Comparison of ENCODE assay signal across 24 cellular contexts in genomic region chr1:24121406-24121805, GRCh38. TPM values are rescaled to one million over a fixed set of nuclear protein-coding genes. Genes with fewer than 3 reads are reported as not detected.
DNase-seq lines count a peak whose midpoint lies in the region; ATAC-seq, FAIRE-seq and TF ChIP-seq lines count a peak whose summit lies in the region.
"Had no signal": no experiment of that assay in that cellular context is flagged by ENCODE, and none has a peak within 500 bp of the region (broad histone marks: within the 10 kb centered on the region; RNA-seq: fewer than 3 reads in every experiment).

No MANE protein-coding gene starts in this region.

- TF ChIP-seq CTCF in left ventricle myocardium inferior (IDR thresholded peaks at IDR 0.05; ENCODE audit: borderline replicate concordance), result no peak
- TF ChIP-seq CTCF in lower lobe of right lung (IDR thresholded peaks at IDR 0.05), result no peak

- H3K36me3 ChIP-seq in left ventricle myocardium inferior (no peaks in the 10 kb centered on the region), lower lobe of right lung (no peaks in the 10 kb centered on the region), small intestine (ENCODE audit: control insufficient read depth in 2 of 2, insufficient read depth in 2 of 2, low read length in 2 of 2) (peaks cover 2 to 9% of the 10 kb centered on the region in 2 donors)
- H3K36me3 ChIP-seq: BLaER1 treated with 17β-estradiol and CSF1 and Interleukin-3, amounts not matched to agents 10 nM and 100 nM; HAP-1 had no signal

- ATAC-seq in left ventricle myocardium superior (no peak), lower lobe of right lung (no peak), GM21423 (IDR thresholded peaks at IDR 0.05; ENCODE audit: unreplicated experiment) (no peak)
- ATAC-seq: CD8-positive, alpha-beta T cell; GM12878 had no signal

- no peak for FAIRE-seq in small intestine (lab: Jason Lieb, UNC)
- FAIRE-seq: GM12878, HepG2 had no signal

- H3K27ac ChIP-seq in left ventricle myocardium inferior (replicated peaks), result peak overlapping the region; percentile 91
- no peak overlapping the region for H3K27ac ChIP-seq in lower lobe of right lung
- peak overlapping the region; percentile 66 to 88 for H3K27ac ChIP-seq in small intestine (ENCODE audit: low read depth in 1 of 2, low read length in 1 of 2)
- H3K27ac ChIP-seq: BLaER1 treated with 17β-estradiol and CSF1 and Interleukin-3, amounts not matched to agents 10 nM and 100 nM; HL-60 had no signal

- no peaks in the 10 kb centered on the region for H3K9me3 ChIP-seq in left ventricle myocardium inferior (replicated peaks)
- no peaks in the 10 kb centered on the region for H3K9me3 ChIP-seq in lower lobe of right lung
- H3K9me3 ChIP-seq in small intestine (ENCODE audit: control insufficient read depth, low read depth), result no peaks in the 10 kb centered on the region
- H3K9me3 ChIP-seq: BLaER1 treated with 17β-estradiol and CSF1 and Interleukin-3, amounts not matched to agents 10 nM and 100 nM; HAP-1 had no signal

- no peak for DNase-seq in left ventricle myocardium inferior
- DNase-seq in left ventricle myocardium superior, result no peak
- DNase-seq in lower lobe of right lung, result peak; percentile 35
- no peak for DNase-seq in small intestine
- no peak for DNase-seq in stimulated activated CD4-positive, alpha-beta T cell treated with anti-CD3 and anti-CD28 coated beads, Interleukin-12 subunit alpha, Interleukin-12 subunit beta, amount 100 ng/mL, for 4 hours
- no peak for DNase-seq in HuH-7.5 (ENCODE audit: low spot score)
- DNase-seq: 8988T; CD8-positive, alpha-beta T cell; DND-41; KBM-7; MM.1S; NCI-H1048; NCI-H1436; NCI-H187 treated with DMSO at 0.1 percent for 48 hours; NCI-H2107; NCI-H510A; NCI-H748 treated with DMSO at 0.1 percent for 48 hours had no signal

- H3K4me3 ChIP-seq in left ventricle myocardium inferior (no peak overlapping the region), lower lobe of right lung (no peak overlapping the region), small intestine (ENCODE audit: low read depth in 1 of 2, low read length in 2 of 2) (no peak overlapping the region)
- H3K4me3 ChIP-seq: BLaER1 treated with 17β-estradiol and CSF1 and Interleukin-3, amounts not matched to agents 10 nM and 100 nM; GM12878; GM23338; HAP-1 had no signal

- intact Hi-C loops in left ventricle myocardium inferior (cut with micrococcal nuclease), result no loop called here
- intact Hi-C loops in left ventricle myocardium superior (cut with micrococcal nuclease), result no loop called here
- intact Hi-C loops in lower lobe of right lung (cut with DNase I), result no loop called here

- 73 to 85% (median 84%) methylated on average over 14 of the region's 14 CpGs for WGBS in small intestine, 3 donors

- H3K27me3 ChIP-seq in left ventricle myocardium inferior (ENCODE audit: low read depth) (peaks cover 23% of the 10 kb centered on the region), lower lobe of right lung (ENCODE audit: low read depth) (no peaks in the 10 kb centered on the region), small intestine (ENCODE audit: control insufficient read depth in 2 of 2, insufficient read depth in 2 of 2, low read length in 2 of 2) (no peaks in the 10 kb centered on the region)
- H3K27me3 ChIP-seq: BLaER1 treated with 17β-estradiol and CSF1 and Interleukin-3, amounts not matched to agents 10 nM and 100 nM had no signal

- peaks cover 34% of the 10 kb centered on the region for H3K4me1 ChIP-seq in left ventricle myocardium inferior
- peaks cover 11% of the 10 kb centered on the region for H3K4me1 ChIP-seq in lower lobe of right lung
- H3K4me1 ChIP-seq in small intestine (ENCODE audit: control insufficient read depth in 2 of 2, insufficient read depth in 1 of 2, low read depth in 1 of 2, low read length in 1 of 2), result peaks cover 0 to 13% of the 10 kb centered on the region in 2 donors
- H3K4me1 ChIP-seq: HAP-1 had no signal

RNA-seq across cellular contexts. Expression of gene MYOM3, which starts 9.5 kb away (rescaled TPM):
- 440 TPM for total RNA-seq in left ventricle myocardium inferior
- 409 TPM for total RNA-seq in left ventricle myocardium superior
- 0.15 TPM for total RNA-seq in lower lobe of right lung
- polyA plus RNA-seq in small intestine, result 1 to 10 TPM; 1.7 to 5.8 (median 5.7) TPM
- total RNA-seq: CD8-positive, alpha-beta T cell; GM12878; GM23338 had no signal
- polyA plus RNA-seq: GM23338 had no signal

RNA-seq across cellular contexts. Expression of gene IL22RA1, which starts 21.5 kb away (rescaled TPM):
- total RNA-seq in left ventricle myocardium inferior (0.14 TPM), left ventricle myocardium superior (0.22 TPM), lower lobe of right lung (0.83 TPM)
- polyA plus RNA-seq in small intestine, result 10 to 100 TPM; 16.3 to 29.1 (median 21.3) TPM
- total RNA-seq: CD8-positive, alpha-beta T cell; GM12878 had no signal
- polyA plus RNA-seq: GM12878 had no signal

Comparison
In these comparisons a context has a peak if more than half of its experiments do, and no peak if none do; other contexts are left out.
1. RNA of gene MYOM3, which starts 9.5 kb away (total RNA-seq): 440 TPM in left ventricle myocardium inferior (single experiment) and 409 TPM in left ventricle myocardium superior (single experiment); 0.15 TPM in lower lobe of right lung (single experiment); every median in the first group is over 100 times any median in the second.